In genomic region chr1:153957744-153958110, GRCh38 we compare ENCODE assay signal across 8 cellular contexts. TPM values are rescaled to one million over a fixed set of nuclear protein-coding genes. Genes with fewer than 3 reads are reported as not detected.
DNase-seq lines count a peak whose midpoint lies in the region; ATAC-seq, FAIRE-seq and TF ChIP-seq lines count a peak whose summit lies in the region.

No MANE protein-coding gene starts in this region.

- POLR2A ChIA-PET in endothelial cell of umbilical vein (lab: Charles Lee): interaction anchor here (1.2 kb wide), 1 partner anchor 76 kb away, joined by 3 read pairs; no protein-coding TSS in a partner anchor

- no peak for TF ChIP-seq POLR2A in endothelial cell of umbilical vein (IDR thresholded peaks at IDR 0.05; ENCODE audit: low read depth, low read length)

- H3K4me1 ChIP-seq in endothelial cell of umbilical vein (ENCODE audit: control insufficient read depth, extremely low read depth, insufficient read depth, low read length): peaks cover 31% of the 10 kb centered on the region

- CTCF ChIA-PET in endothelial cell of umbilical vein (lab: Charles Lee): interaction anchor here (1.5 to 4.2 kb wide), 4 partner anchors 9 to 20 kb away, joined by 4 to 25 read pairs (median 7); partner anchors contain the start of genes CREB3L4, DENND4B and JTB

- dilution Hi-C loops in endothelial cell of umbilical vein (cut with MboI; ENCODE audit: extremely low pct_ligation_motif_present, low sequenced_read_pairs): no loop called here

- no TSS peak for BruUV-seq in endothelial cell of umbilical vein (replicated peaks; lab: Mats Ljungman, UMichigan)

- peaks cover 45% of the 10 kb centered on the region for H3K79me2 ChIP-seq in endothelial cell of umbilical vein (ENCODE audit: control insufficient read depth, insufficient read depth, low read length)

- no peaks in the 10 kb centered on the region for H3K9me3 ChIP-seq in endothelial cell of umbilical vein (replicated peaks; ENCODE audit: control insufficient read depth, insufficient read depth, low read length)

- H3K27ac Mint-ChIP-seq in neural crest cell (ENCODE audit: unreplicated experiment): peak overlapping the region; percentile 98

- H3K4me1 Mint-ChIP-seq in neural crest cell: peaks cover 49% of the 10 kb centered on the region

- H3K9me3 Mint-ChIP-seq in neural crest cell: no peaks in the 10 kb centered on the region

- H3K9me1 ChIP-seq in endothelial cell of umbilical vein (replicated peaks; ENCODE audit: control insufficient read depth, extremely low read depth, insufficient read depth, low read length): no peaks in the 10 kb centered on the region

- H4K20me1 ChIP-seq in endothelial cell of umbilical vein (replicated peaks; ENCODE audit: control insufficient read depth, extremely low read depth, insufficient read depth, low read length): no peaks in the 10 kb centered on the region

- H3K36me3 Mint-ChIP-seq in neural crest cell (ENCODE audit: low read depth): no peaks in the 10 kb centered on the region

- peak; percentile 43 for DNase-seq in activated naive CD4-positive, alpha-beta T cell treated with Interleukin-2 at 50 U/mL for 16 hours
- DNase-seq in activated naive CD4-positive, alpha-beta T cell treated with anti-CD3 and anti-CD28 coated beads, Interleukin-2, amount 50 U/mL, for 16 hours: no peak
- peak; percentile 64 for DNase-seq in UCSD-AML1 (lab: John Stamatoyannopoulos, UW; ENCODE audit: unreplicated experiment)
- DNase-seq in endothelial cell of umbilical vein (ENCODE audit: low read depth, low spot score): peak; percentile 31
- DNase-seq in neural crest cell (ENCODE audit: low read depth, low spot score): no peak
- DNase-seq in NCI-H2196 treated with DMSO at 0.1 percent for 48 hours (lab: John Stamatoyannopoulos, UW; ENCODE audit: unreplicated experiment): no peak
- DNase-seq in NCI-H1417 treated with DMSO at 0.1 percent for 48 hours (lab: John Stamatoyannopoulos, UW): no peak

- H2AFZ ChIP-seq in endothelial cell of umbilical vein (ENCODE audit: low read depth, low read length): peak overlapping the region; percentile 22

- peak overlapping the region; percentile 88 for H3K4me3 Mint-ChIP-seq in neural crest cell

- no peaks in the 10 kb centered on the region for H3K27me3 ChIP-seq in endothelial cell of umbilical vein (ENCODE audit: control insufficient read depth in 2 of 2, insufficient read depth in 2 of 2, low read length in 2 of 2)

- TF ChIP-seq CTCF in endothelial cell of umbilical vein (IDR thresholded peaks at IDR 0.05; ENCODE audit: extremely low read depth in 1 of 2, insufficient read depth in 1 of 2, low read depth in 1 of 2, low read length in 2 of 2) (no peak), neural crest cell (conservative IDR thresholded peaks at IDR 0.05) (no peak)

- peak; percentile 63 for FAIRE-seq in endothelial cell of umbilical vein (lab: Jason Lieb, UNC)

- H3K27ac ChIP-seq in endothelial cell of umbilical vein (ENCODE audit: insufficient read depth, low read depth, low read length): peak overlapping the region; percentile 18

- peak overlapping the region; percentile 72 for H3K9ac ChIP-seq in endothelial cell of umbilical vein (replicated peaks; ENCODE audit: extremely low read depth, insufficient read depth, low read length)

- H3K4me2 ChIP-seq in endothelial cell of umbilical vein (ENCODE audit: insufficient read depth, low read length): peak overlapping the region; percentile 72

- peaks cover 2% of the 10 kb centered on the region for H3K27me3 Mint-ChIP-seq in neural crest cell (ENCODE audit: low read depth)

- intact Hi-C loops in endothelial cell of umbilical vein (cut with micrococcal nuclease): loop anchor here (1.0 kb wide), 4 partner anchors 11 to 34 kb away; partner anchors contain the start of genes DENND4B and JTB

- peak; percentile 16 for ATAC-seq in HG03108 (IDR thresholded peaks at IDR 0.05; ENCODE audit: unreplicated experiment)

- peak overlapping the region; percentile 47 to 80 (median 75) for H3K4me3 ChIP-seq in endothelial cell of umbilical vein (replicated peaks in 1 of 3; ENCODE audit: insufficient read depth in 1 of 3, low read depth in 1 of 3, low read length in 3 of 3)

- peaks cover 0 to 17% of the 10 kb centered on the region in 2 experiments for H3K36me3 ChIP-seq in endothelial cell of umbilical vein (ENCODE audit: control insufficient read depth in 2 of 2, extremely low read depth in 1 of 2, insufficient read depth in 2 of 2, low read length in 2 of 2)

TF ChIP-seq in endothelial cell of umbilical vein, 7 proteins besides CTCF, POLR2A, EP300 and RAD21:
- TF ChIP-seq JUN (IDR thresholded peaks at IDR 0.05; ENCODE audit: borderline replicate concordance, insufficient read depth, insufficient read length, low read depth): no peak

RNA-seq across cellular contexts. Expression of gene CRTC2, which starts 0.7 kb away (rescaled TPM):
- total RNA-seq in endothelial cell of umbilical vein (39.0 and 42.2 TPM in 2 replicates), neural crest cell (34.1 and 34.7 TPM in 2 replicates)
- 40.2 and 47.5 TPM in 2 replicates for polyA plus RNA-seq in endothelial cell of umbilical vein
- 22.6 and 23.0 TPM in 2 replicates for polyA plus RNA-seq in endothelial cell of umbilical vein (2011; cell fraction: cytosol; rRNA removed)
- 76.2 and 122 TPM in 2 replicates for polyA plus RNA-seq in endothelial cell of umbilical vein (2011; cell fraction: nucleus; rRNA removed)
- 22.8 and 25.2 TPM in 2 replicates for polyA plus RNA-seq in endothelial cell of umbilical vein (2012)
- 44.8 and 55.2 TPM in 2 replicates for polyA minus RNA-seq in endothelial cell of umbilical vein
- 11.1 TPM for polyA minus RNA-seq in endothelial cell of umbilical vein (2011; cell fraction: cytosol; rRNA and poly(A)+ RNA removed)
- 49.1 and 54.9 TPM in 2 replicates for polyA minus RNA-seq in endothelial cell of umbilical vein (2011; cell fraction: nucleus; rRNA and poly(A)+ RNA removed)

RNA-seq across cellular contexts. Expression of gene SLC39A1, which starts 5.6 kb away (rescaled TPM):
- total RNA-seq in endothelial cell of umbilical vein: 75.8 and 77.1 TPM in 2 replicates
- 98.0 and 111 TPM in 2 replicates for polyA plus RNA-seq in endothelial cell of umbilical vein
- 75.7 and 79.8 TPM in 2 replicates for polyA plus RNA-seq in endothelial cell of umbilical vein (2011; cell fraction: cytosol; rRNA removed)
- 38.6 and 38.8 TPM in 2 replicates for polyA plus RNA-seq in endothelial cell of umbilical vein (2011; cell fraction: nucleus; rRNA removed)
- 60.2 and 62.4 TPM in 2 replicates for polyA plus RNA-seq in endothelial cell of umbilical vein (2012)
- 71.0 and 80.0 TPM in 2 replicates for polyA minus RNA-seq in endothelial cell of umbilical vein
- polyA minus RNA-seq in endothelial cell of umbilical vein (2011; cell fraction: cytosol; rRNA and poly(A)+ RNA removed): 81.8 TPM
- polyA minus RNA-seq in endothelial cell of umbilical vein (2011; cell fraction: nucleus; rRNA and poly(A)+ RNA removed): 12.9 and 17.4 TPM in 2 replicates
- total RNA-seq in neural crest cell: 107 and 113 TPM in 2 replicates

RNA-seq across cellular contexts. Expression of gene CREB3L4, which starts 10.0 kb away (rescaled TPM):
- 8.1 and 9.9 TPM in 2 replicates for total RNA-seq in endothelial cell of umbilical vein
- polyA plus RNA-seq in endothelial cell of umbilical vein: 11.7 and 12.1 TPM in 2 replicates
- polyA plus RNA-seq in endothelial cell of umbilical vein (2011; cell fraction: cytosol; rRNA removed): 10.0 and 11.5 TPM in 2 replicates
- 30.6 and 32.2 TPM in 2 replicates for polyA plus RNA-seq in endothelial cell of umbilical vein (2011; cell fraction: nucleus; rRNA removed)
- polyA plus RNA-seq in endothelial cell of umbilical vein (2012): 4.3 and 4.4 TPM in 2 replicates
- polyA minus RNA-seq in endothelial cell of umbilical vein: 7.1 and 10.0 TPM in 2 replicates
- 10.0 TPM for polyA minus RNA-seq in endothelial cell of umbilical vein (2011; cell fraction: cytosol; rRNA and poly(A)+ RNA removed)
- 4.3 and 4.5 TPM in 2 replicates for polyA minus RNA-seq in endothelial cell of umbilical vein (2011; cell fraction: nucleus; rRNA and poly(A)+ RNA removed)
- 18.2 and 20.0 TPM in 2 replicates for total RNA-seq in neural crest cell

RNA-seq across cellular contexts. Expression of gene DENND4B, which starts 11.2 kb away (rescaled TPM):
- total RNA-seq in endothelial cell of umbilical vein (54.3 and 57.8 TPM in 2 replicates), neural crest cell (71.6 and 75.2 TPM in 2 replicates)
- 35.6 and 45.6 TPM in 2 replicates for polyA plus RNA-seq in endothelial cell of umbilical vein
- 15.8 and 20.5 TPM in 2 replicates for polyA plus RNA-seq in endothelial cell of umbilical vein (2011; cell fraction: cytosol; rRNA removed)
- 197 and 243 TPM in 2 replicates for polyA plus RNA-seq in endothelial cell of umbilical vein (2011; cell fraction: nucleus; rRNA removed)
- polyA plus RNA-seq in endothelial cell of umbilical vein (2012): 24.9 and 25.3 TPM in 2 replicates
- 42.9 and 51.9 TPM in 2 replicates for polyA minus RNA-seq in endothelial cell of umbilical vein
- 16.3 TPM for polyA minus RNA-seq in endothelial cell of umbilical vein (2011; cell fraction: cytosol; rRNA and poly(A)+ RNA removed)
- polyA minus RNA-seq in endothelial cell of umbilical vein (2011; cell fraction: nucleus; rRNA and poly(A)+ RNA removed): 85.3 and 110 TPM in 2 replicates

RNA-seq across cellular contexts. Expression of gene JTB, which starts 19.7 kb away (rescaled TPM):
- total RNA-seq in endothelial cell of umbilical vein (89.0 and 90.2 TPM in 2 replicates), neural crest cell (72.9 and 74.2 TPM in 2 replicates)
- 144 and 149 TPM in 2 replicates for polyA plus RNA-seq in endothelial cell of umbilical vein
- 188 and 199 TPM in 2 replicates for polyA plus RNA-seq in endothelial cell of umbilical vein (2011; cell fraction: cytosol; rRNA removed)
- 83.8 and 93.5 TPM in 2 replicates for polyA plus RNA-seq in endothelial cell of umbilical vein (2011; cell fraction: nucleus; rRNA removed)
- 79.7 and 116 TPM in 2 replicates for polyA plus RNA-seq in endothelial cell of umbilical vein (2012)
- 34.8 and 34.9 TPM in 2 replicates for polyA minus RNA-seq in endothelial cell of umbilical vein
- 104 TPM for polyA minus RNA-seq in endothelial cell of umbilical vein (2011; cell fraction: cytosol; rRNA and poly(A)+ RNA removed)
- polyA minus RNA-seq in endothelial cell of umbilical vein (2011; cell fraction: nucleus; rRNA and poly(A)+ RNA removed): 10.7 and 14.9 TPM in 2 replicates

Comparison
In these comparisons a context has a peak if more than half of its experiments do, and no peak if none do; other contexts are left out.
1. DNase-seq: peak in activated naive CD4-positive, alpha-beta T cell treated with Interleukin-2 at 50 U/mL for 16 hours (single experiment), UCSD-AML1 (single experiment) and endothelial cell of umbilical vein (single experiment); none in activated naive CD4-positive, alpha-beta T cell treated with anti-CD3 and anti-CD28 coated beads, Interleukin-2, amount 50 U/mL, for 16 hours (single experiment), neural crest cell (single experiment), NCI-H2196 treated with DMSO at 0.1 percent for 48 hours (single experiment) and NCI-H1417 treated with DMSO at 0.1 percent for 48 hours (single experiment).